14 cellular contexts compared by ENCODE assay signal in the genomic region with DNA sequence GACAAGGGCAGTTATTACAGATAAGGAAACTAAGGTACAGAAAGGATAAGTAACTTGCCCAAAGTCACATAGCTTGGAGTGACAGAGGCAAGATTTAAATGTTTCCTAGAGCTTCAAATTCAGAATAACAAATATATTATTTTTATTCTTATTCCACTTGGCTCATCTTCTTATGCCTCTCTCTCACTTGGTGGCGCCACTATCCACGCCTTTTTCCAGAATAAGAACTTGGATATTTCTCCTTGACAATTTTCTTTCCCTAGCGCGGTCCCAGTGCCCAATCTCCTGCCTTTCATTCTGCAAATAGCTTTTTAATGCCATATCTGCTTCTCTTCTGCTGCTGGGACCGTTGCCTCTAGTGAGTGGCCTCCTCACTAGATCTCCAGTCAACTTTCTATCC.
DNase-seq lines count a peak whose midpoint lies in the region; ATAC-seq, FAIRE-seq and TF ChIP-seq lines count a peak whose summit lies in the region.
"Had no signal": no experiment of that assay in that cellular context is flagged by ENCODE, and none has a peak within 500 bp of the region (broad histone marks: within the 10 kb centered on the region; RNA-seq: fewer than 3 reads in every experiment).

No MANE protein-coding gene starts in this region.

- H3K4me3 Mint-ChIP-seq in MCF 10A (ENCODE audit: unreplicated experiment): no peak overlapping the region
- H3K4me3 Mint-ChIP-seq: activated naive CD4-positive, alpha-beta T cell treated with anti-CD3 and anti-CD28 coated beads, Interleukin-2, amount 50 U/mL, for 24 hours had no signal

- ATAC-seq in RWPE2 (ENCODE audit: low read depth): no peak
- ATAC-seq in heart left ventricle: no peak
- no peak for ATAC-seq in HG03039 (IDR thresholded peaks at IDR 0.05; ENCODE audit: unreplicated experiment)

- DNase-seq in MCF 10A (ENCODE audit: unreplicated experiment) (peak; percentile 37), breast epithelium (ENCODE audit: low spot score in 2 of 2) (no peak), RWPE2 (ENCODE audit: low spot score) (no peak), epithelial cell of prostate (ENCODE audit: low read depth, low spot score) (no peak), urothelium cell line (ENCODE audit: low spot score) (peak; percentile 3), heart left ventricle (no peak), NCI-H524 (lab: John Stamatoyannopoulos, UW) (no peak)
- DNase-seq: activated CD4-positive, CD25-positive, alpha-beta regulatory T cell; Karpas-422; NCI-H774; stimulated activated CD4-positive, alpha-beta T cell treated with anti-CD3 and anti-CD28 coated beads, Interleukin-2, amount 100 ng/mL, for 24 hours had no signal

- CTCF ChIA-PET in MCF 10A (lab: Yijun Ruan, JAX): interaction anchor here (0.7 to 1.9 kb wide), 11 partner anchors 9 to 985 kb away, joined by 3 to 10 read pairs (median 4); no protein-coding TSS in a partner anchor

- peaks cover 25% of the 10 kb centered on the region for H3K4me1 Mint-ChIP-seq in MCF 10A (ENCODE audit: insufficient read depth, unreplicated experiment)

- no peak overlapping the region for H3K27ac Mint-ChIP-seq in MCF 10A (ENCODE audit: low read depth, unreplicated experiment)

- no peaks in the 10 kb centered on the region for H3K36me3 ChIP-seq in breast epithelium
- H3K36me3 ChIP-seq in RWPE2 (ENCODE audit: low read depth): no peaks in the 10 kb centered on the region
- peaks cover 0 to 15% (median 13%) of the 10 kb centered on the region in 9 donors for H3K36me3 ChIP-seq in heart left ventricle

- TF ChIP-seq POLR2A in breast epithelium (IDR thresholded peaks at IDR 0.05) (no peak), heart left ventricle (IDR thresholded peaks at IDR 0.05) (no peak)

- WGBS in heart left ventricle, 4 donors: 57 to 74% (median 62%) methylated on average over 5 of the region's 5 CpGs

- FAIRE-seq in urothelium cell line (lab: Jason Lieb, UNC): no peak

- no peak overlapping the region for H3K4me3 ChIP-seq in breast epithelium
- no peak overlapping the region for H3K4me3 ChIP-seq in RWPE2 (ENCODE audit: severe bottlenecking)
- H3K4me3 ChIP-seq in heart left ventricle: no peak overlapping the region
- H3K4me3 ChIP-seq: BLaER1 had no signal

- H3K9me3 ChIP-seq in breast epithelium: no peaks in the 10 kb centered on the region
- no peaks in the 10 kb centered on the region for H3K9me3 ChIP-seq in RWPE2 (ENCODE audit: severe bottlenecking)
- H3K9me3 ChIP-seq in heart left ventricle: no peaks in the 10 kb centered on the region

- peaks cover 8% of the 10 kb centered on the region for H3K36me3 Mint-ChIP-seq in MCF 10A (ENCODE audit: insufficient read depth, unreplicated experiment)

- intact Hi-C loops in MCF 10A (cut with micrococcal nuclease) (loop anchor here (1.0 to 10.0 kb wide), 3 partner anchors 151 to 979 kb away; no protein-coding TSS in a partner anchor), breast epithelium (cut with DNase I; ENCODE audit: low total_unique reads) (no loop called here), heart left ventricle (cut with DNase I) (loop anchor here in 1 of 10 donors (10.0 kb wide), 1 partner anchor 239 kb away; no protein-coding TSS in a partner anchor)

- H3K27me3 Mint-ChIP-seq in MCF 10A (ENCODE audit: insufficient read depth, unreplicated experiment): no peaks in the 10 kb centered on the region
- H3K27me3 Mint-ChIP-seq: activated naive CD4-positive, alpha-beta T cell treated with anti-CD3 and anti-CD28 coated beads, Interleukin-2, amount 50 U/mL, for 24 hours had no signal

- no TSS peak for BruUV-seq in MCF 10A (replicated peaks; lab: Mats Ljungman, UMichigan)

- H3K4me1 ChIP-seq in breast epithelium (no peaks in the 10 kb centered on the region), RWPE2 (ENCODE audit: insufficient read depth, poor library complexity, severe bottlenecking) (peaks cover 14% of the 10 kb centered on the region), heart left ventricle (peaks cover 0 to 24% (median 2%) of the 10 kb centered on the region in 12 donors)

- H3K27ac ChIP-seq in breast epithelium: no peak overlapping the region
- peak overlapping the region; percentile 55 for H3K27ac ChIP-seq in RWPE2 (ENCODE audit: poor library complexity, severe bottlenecking)
- peak overlapping the region; percentile 45 for H3K27ac ChIP-seq in epithelial cell of prostate
- no peak overlapping the region for H3K27ac ChIP-seq in heart left ventricle
- H3K27ac ChIP-seq: BLaER1 had no signal

- peaks cover 0 to 29% of the 10 kb centered on the region in 2 donors for H3K27me3 ChIP-seq in breast epithelium
- no peaks in the 10 kb centered on the region for H3K27me3 ChIP-seq in RWPE2 (ENCODE audit: insufficient read depth, poor library complexity, severe bottlenecking)
- H3K27me3 ChIP-seq in heart left ventricle: peaks cover 0 to 5% (median 0%) of the 10 kb centered on the region in 9 donors

- TF ChIP-seq CTCF in MCF 10A (IDR thresholded peaks at IDR 0.05; ENCODE audit: unreplicated experiment): peak; percentile 13
- no peak for TF ChIP-seq CTCF in breast epithelium (IDR thresholded peaks at IDR 0.05)
- peak; percentile 37 for TF ChIP-seq CTCF in RWPE2 (IDR thresholded peaks at IDR 0.05; ENCODE audit: poor library complexity, severe bottlenecking)
- no peak for TF ChIP-seq CTCF in heart left ventricle (IDR thresholded peaks at IDR 0.05)

- peaks cover 9% of the 10 kb centered on the region for H3K9me3 Mint-ChIP-seq in MCF 10A (ENCODE audit: unreplicated experiment)
- H3K9me3 Mint-ChIP-seq: activated naive CD4-positive, alpha-beta T cell treated with anti-CD3 and anti-CD28 coated beads, Interleukin-2, amount 50 U/mL, for 24 hours had no signal

- POLR2A ChIA-PET in MCF 10A (lab: Yijun Ruan, JAX): interaction anchor here (0.7 to 1.0 kb wide), 2 partner anchors 9 to 83 kb away, joined by 3 read pairs; no protein-coding TSS in a partner anchor

Comparison
In these comparisons a context has a peak if more than half of its experiments do, and no peak if none do; other contexts are left out.
1. DNase-seq: peak in MCF 10A (single experiment) and urothelium cell line (single experiment); none in breast epithelium (0 of 2), RWPE2 (single experiment), epithelial cell of prostate (single experiment), heart left ventricle (0 of 5) and NCI-H524 (0 of 2).
2. CTCF ChIP-seq: peak in MCF 10A (single experiment) and RWPE2 (single experiment); none in breast epithelium (0 of 3) and heart left ventricle (0 of 12).
3. H3K27ac ChIP-seq: peak in RWPE2 (single experiment) and epithelial cell of prostate (single experiment); none in breast epithelium (0 of 2) and heart left ventricle (0 of 12).